In the genomic region with DNA sequence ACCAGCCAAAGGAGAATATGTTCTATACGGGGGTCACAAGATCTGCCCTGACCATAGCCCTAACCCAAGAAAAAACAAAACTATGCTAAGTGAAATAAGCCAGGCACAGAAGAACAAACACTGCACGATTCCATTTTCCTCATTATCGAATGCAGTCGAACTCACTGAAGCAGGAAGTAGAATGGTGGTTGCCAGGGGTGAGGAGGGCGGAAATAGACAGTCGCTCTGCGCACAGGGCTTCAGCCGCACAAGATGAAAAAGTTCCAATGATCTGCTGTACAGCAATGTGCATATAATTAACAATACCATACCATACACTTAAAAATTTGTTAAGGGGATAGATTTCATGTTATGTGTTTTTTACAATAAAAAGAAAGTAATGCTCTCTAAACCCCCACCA, we compare ENCODE assay signal across 34 cellular contexts.
"Had no signal": no experiment of that assay in that cellular context is flagged by ENCODE, and none has a peak within 500 bp of the region (broad histone marks: within the 10 kb centered on the region; RNA-seq: fewer than 3 reads in every experiment).

No MANE protein-coding gene starts in this region.

- H3K36me3 Mint-ChIP-seq: activated CD4-positive, alpha-beta memory T cell treated with anti-CD3 and anti-CD28 coated beads for 36 hours; activated naive CD4-positive, alpha-beta T cell treated with anti-CD3 and anti-CD28 coated beads, Interleukin-2, amount 50 U/mL, for 72 hours; activated naive CD8-positive, alpha-beta T cell treated with anti-CD3 and anti-CD28 coated beads for 36 hours had no signal

- H3K27ac Mint-ChIP-seq: activated B cell treated with CpG ODN at 0.5 μM for 24 hours; activated CD4-positive, alpha-beta memory T cell treated with anti-CD3 and anti-CD28 coated beads for 36 hours; activated CD4-positive, alpha-beta T cell treated with anti-CD3 and anti-CD28 coated beads, Interleukin-2, amount 10 ng/mL, durations not matched to agents 24 days and 14 days; activated CD8-positive, alpha-beta T cell treated with anti-CD3 and anti-CD28 coated beads for 36 hours; activated naive CD4-positive, alpha-beta T cell treated with anti-CD3 and anti-CD28 coated beads for 36 hours; activated naive CD4-positive, alpha-beta T cell treated with anti-CD3 and anti-CD28 coated beads, Interleukin-2, amount 50 U/mL, for 72 hours; activated naive CD8-positive, alpha-beta T cell treated with anti-CD3 and anti-CD28 coated beads for 36 hours; activated T-cell treated with anti-CD3 and anti-CD28 coated beads, Interleukin-2, amount 50 U/mL, for 72 hours; activated T-helper 1 cell treated with anti-CD3 and anti-CD28 coated beads, Interleukin-12 subunit alpha, Interleukin-12 subunit beta, Interleukin-2, Interleukin-4 antibody, amounts not matched to agents 30 ng/mL and 10 ng/mL and 1 ng/mL, durations not matched to agents 14 hours and 24 hours and 36 hours; activated T-helper 17 cell treated with anti-CD3 and anti-CD28 coated beads, Interleukin-2, amount 50 U/mL, for 72 hours; T-helper 1 cell treated with Interleukin-12 subunit alpha and Interleukin-12 subunit beta and Interleukin-4 antibody, amounts not matched to agents 30 μg/mL and 1 μg/mL, for 36 hours; T-helper 2 cell treated with Interferon-gamma antibody and Interleukin-4, amounts not matched to agents 5 μg/mL and 100 μg/mL, for 36 hours had no signal

- DNase-seq: activated B cell treated with CpG ODN at 0.5 μM for 24 hours; activated CD4-positive, alpha-beta memory T cell treated with anti-CD3 and anti-CD28 coated beads for 36 hours; activated CD4-positive, alpha-beta T cell treated with anti-CD3 and anti-CD28 coated beads for 4 hours; activated CD4-positive, alpha-beta T cell treated with anti-CD3 and anti-CD28 coated beads, Interleukin-2, amount 10 ng/mL, durations not matched to agents 24 days and 14 days; activated CD4-positive, alpha-beta T cell treated with anti-CD3 and anti-CD28 coated beads, Interleukin-2, amount 50 U/mL, for 1 hour; activated CD4-positive, alpha-beta T cell treated with anti-CD3 and anti-CD28 coated beads, Interleukin-2, amount 50 U/mL, for 4 hours; activated CD4-positive, CD25-positive, alpha-beta regulatory T cell treated with anti-CD3 and anti-CD28 coated beads, Interleukin-2, amount 50 U/mL, for 72 hours; activated CD8-positive, alpha-beta memory T cell treated with anti-CD3 and anti-CD28 coated beads, Interleukin-2, amount 50 U/mL, for 4 hours; activated CD8-positive, alpha-beta T cell treated with anti-CD3 and anti-CD28 coated beads for 36 hours; activated effector memory CD4-positive, alpha-beta T cell treated with anti-CD3 and anti-CD28 coated beads, Interleukin-2, amount 50 U/mL, for 16 hours; activated gamma-delta T cell treated with Interleukin-2 at 50 U/mL for 16 hours; activated naive CD4-positive, alpha-beta T cell; activated naive CD4-positive, alpha-beta T cell treated with anti-CD3 and anti-CD28 coated beads for 36 hours; activated naive CD4-positive, alpha-beta T cell treated with anti-CD3 and anti-CD28 coated beads, Interleukin-2, amount 50 U/mL, for 16 hours; activated naive CD8-positive, alpha-beta T cell treated with anti-CD3 and anti-CD28 coated beads for 36 hours; activated T-cell treated with anti-CD3 and anti-CD28 coated beads for 4 hours; activated T-cell treated with anti-CD3 and anti-CD28 coated beads, Interleukin-2, amount 50 U/mL, for 1 hour; activated T-cell treated with anti-CD3 and anti-CD28 coated beads, Interleukin-2, amount 50 U/mL, for 4 hours; activated T-cell treated with anti-CD3 and anti-CD28 coated beads, Interleukin-2, amount 50 U/mL, for 72 hours; adrenal gland; amniotic stem cell; aorta; body of pancreas; brain microvascular endothelial cell; central memory CD4-positive, alpha-beta T cell; T-helper 2 cell; T-helper 9 cell had no signal

- H3K9me3 ChIP-seq: adrenal gland, body of pancreas, breast epithelium had no signal

- H3K27me3 ChIP-seq: adrenal gland, body of pancreas, brain microvascular endothelial cell, breast epithelium had no signal

- H3K4me3 Mint-ChIP-seq: activated B cell treated with CpG ODN at 0.5 μM for 24 hours; activated CD4-positive, alpha-beta memory T cell treated with anti-CD3 and anti-CD28 coated beads for 36 hours; activated CD4-positive, alpha-beta T cell treated with anti-CD3 and anti-CD28 coated beads, Interleukin-2, amount 10 ng/mL, durations not matched to agents 24 days and 14 days; activated CD8-positive, alpha-beta T cell treated with anti-CD3 and anti-CD28 coated beads for 36 hours; activated naive CD4-positive, alpha-beta T cell treated with anti-CD3 and anti-CD28 coated beads for 36 hours; activated naive CD8-positive, alpha-beta T cell treated with anti-CD3 and anti-CD28 coated beads for 36 hours; activated T-cell treated with anti-CD3 and anti-CD28 coated beads, Interleukin-2, amount 50 U/mL, for 4 hours; activated T-cell treated with anti-CD3 and anti-CD28 coated beads, Interleukin-2, amount 50 U/mL, for 72 hours; activated T-helper 1 cell treated with anti-CD3 and anti-CD28 coated beads, Interleukin-12 subunit alpha, Interleukin-12 subunit beta, Interleukin-2, Interleukin-4 antibody, amounts not matched to agents 30 ng/mL and 10 ng/mL and 1 ng/mL, durations not matched to agents 14 hours and 24 hours and 36 hours; activated T-helper 17 cell treated with anti-CD3 and anti-CD28 coated beads, Interleukin-2, amount 50 U/mL, for 72 hours; T-helper 1 cell treated with Interleukin-12 subunit alpha and Interleukin-12 subunit beta and Interleukin-4 antibody, amounts not matched to agents 30 μg/mL and 1 μg/mL, for 36 hours; T-helper 2 cell treated with Interferon-gamma antibody and Interleukin-4, amounts not matched to agents 5 μg/mL and 100 μg/mL, for 36 hours had no signal

- H3K4me1 Mint-ChIP-seq: activated CD4-positive, alpha-beta T cell treated with anti-CD3 and anti-CD28 coated beads, Interleukin-2, amount 10 ng/mL, durations not matched to agents 24 days and 14 days; activated naive CD8-positive, alpha-beta T cell treated with anti-CD3 and anti-CD28 coated beads for 36 hours; activated T-helper 17 cell treated with anti-CD3 and anti-CD28 coated beads, Interleukin-2, amount 50 U/mL, for 72 hours had no signal

- H3K27ac ChIP-seq: adrenal gland, body of pancreas, brain microvascular endothelial cell, breast epithelium, VCaP had no signal

- H3K4me3 ChIP-seq: adrenal gland, body of pancreas, breast epithelium had no signal

- ATAC-seq: activated CD8-positive, alpha-beta T cell treated with anti-CD3 and anti-CD28 coated beads for 36 hours; activated naive CD4-positive, alpha-beta T cell treated with anti-CD3 and anti-CD28 coated beads, Interleukin-2, amount 50 U/mL, for 72 hours; activated T-cell treated with anti-CD3 and anti-CD28 coated beads, Interleukin-2, amount 50 U/mL, for 4 hours; activated T-cell treated with anti-CD3 and anti-CD28 coated beads, Interleukin-2, amount 50 U/mL, for 72 hours; activated T-helper 17 cell treated with anti-CD3 and anti-CD28 coated beads, Interleukin-2, amount 50 U/mL, for 72 hours; body of pancreas had no signal

- H3K4me1 ChIP-seq: adrenal gland, body of pancreas, breast epithelium had no signal

- H3K27me3 Mint-ChIP-seq: activated B cell treated with CpG ODN at 0.5 μM for 24 hours; activated CD4-positive, alpha-beta memory T cell treated with anti-CD3 and anti-CD28 coated beads for 36 hours; activated CD8-positive, alpha-beta T cell treated with anti-CD3 and anti-CD28 coated beads for 36 hours; activated naive CD8-positive, alpha-beta T cell treated with anti-CD3 and anti-CD28 coated beads for 36 hours; activated T-helper 17 cell treated with anti-CD3 and anti-CD28 coated beads, Interleukin-2, amount 50 U/mL, for 72 hours had no signal

- H3K9me3 Mint-ChIP-seq: activated CD4-positive, alpha-beta memory T cell treated with anti-CD3 and anti-CD28 coated beads for 36 hours; activated CD4-positive, alpha-beta T cell treated with anti-CD3 and anti-CD28 coated beads, Interleukin-2, amount 10 ng/mL, durations not matched to agents 24 days and 14 days; activated CD8-positive, alpha-beta T cell treated with anti-CD3 and anti-CD28 coated beads for 36 hours; activated naive CD4-positive, alpha-beta T cell treated with anti-CD3 and anti-CD28 coated beads for 36 hours; activated naive CD8-positive, alpha-beta T cell treated with anti-CD3 and anti-CD28 coated beads for 36 hours; activated T-cell treated with anti-CD3 and anti-CD28 coated beads, Interleukin-2, amount 50 U/mL, for 72 hours; activated T-helper 1 cell treated with anti-CD3 and anti-CD28 coated beads, Interleukin-12 subunit alpha, Interleukin-12 subunit beta, Interleukin-2, Interleukin-4 antibody, amounts not matched to agents 30 ng/mL and 10 ng/mL and 1 ng/mL, durations not matched to agents 14 hours and 24 hours and 36 hours; activated T-helper 17 cell treated with anti-CD3 and anti-CD28 coated beads, Interleukin-2, amount 50 U/mL, for 72 hours; T-helper 1 cell treated with Interleukin-12 subunit alpha and Interleukin-12 subunit beta and Interleukin-4 antibody, amounts not matched to agents 30 μg/mL and 1 μg/mL, for 36 hours; T-helper 2 cell treated with Interferon-gamma antibody and Interleukin-4, amounts not matched to agents 5 μg/mL and 100 μg/mL, for 36 hours had no signal

- H3K36me3 ChIP-seq: adrenal gland, brain microvascular endothelial cell, breast epithelium had no signal
